8 cellular contexts compared by ENCODE assay signal in genomic region chr15:65870889-65871533, GRCh38.
DNase-seq lines count a peak whose midpoint lies in the region; ATAC-seq and TF ChIP-seq lines count a peak whose summit lies in the region.

No MANE protein-coding gene starts in this region.

- H4K20me1 ChIP-seq in SU-DHL-6 (ENCODE audit: low read depth, low read length), result peaks cover 16% of the 10 kb centered on the region

- peaks cover 7% of the 10 kb centered on the region for H3K4me1 ChIP-seq in neuron (ENCODE audit: insufficient read depth, low read length)

- H3K79me2 ChIP-seq in SU-DHL-6 (ENCODE audit: insufficient read depth, low read length), result peaks cover 65% of the 10 kb centered on the region

- H3K27me3 ChIP-seq in SU-DHL-6 (ENCODE audit: low read length) (no peaks in the 10 kb centered on the region), neuron (ENCODE audit: insufficient read depth, low read length) (no peaks in the 10 kb centered on the region)

- no peak for TF ChIP-seq POLR2A in erythroblast (IDR thresholded peaks at IDR 0.05; ENCODE audit: low read length)

- H3K9me2 ChIP-seq in SU-DHL-6 (replicated peaks; ENCODE audit: insufficient read depth, low read length), result no peaks in the 10 kb centered on the region

- H3K4me2 ChIP-seq in SU-DHL-6 (ENCODE audit: low read depth, low read length, poor library complexity, severe bottlenecking), result peak overlapping the region; percentile 98

- TF ChIP-seq CTCF in SU-DHL-6 (IDR thresholded peaks at IDR 0.05; ENCODE audit: insufficient read depth, low read length, poor library complexity, severe bottlenecking), result no peak

- peak overlapping the region; percentile 77; the same call in 1 of the 2 replicates for H3K27ac ChIP-seq in SU-DHL-6 (ENCODE audit: low read depth, low read length)

- peak overlapping the region; percentile 90 for H3K9ac ChIP-seq in SU-DHL-6 (ENCODE audit: low read length)

- H3K36me3 ChIP-seq in SU-DHL-6 (ENCODE audit: low read length), result no peaks in the 10 kb centered on the region; the same call in 1 of the 2 replicates
- H3K36me3 ChIP-seq in neuron (ENCODE audit: insufficient read depth, low read length), result peaks cover 14% of the 10 kb centered on the region

- H3F3A ChIP-seq in SU-DHL-6 (ENCODE audit: insufficient read depth), result peaks cover 4% of the 10 kb centered on the region; the same call in 1 of the 2 replicates

- DNase-seq in DMS79 (lab: John Stamatoyannopoulos, UW), result peak; percentile 4
- peak; percentile 34 for DNase-seq in HS-27A (ENCODE audit: low read depth)
- DNase-seq in erythroblast (lab: John Stamatoyannopoulos, UW), result peak; percentile 41 to 46
- DNase-seq in HK-2 (ENCODE audit: unreplicated experiment), result no peak
- no peak for DNase-seq in COR-L47 (lab: John Stamatoyannopoulos, UW)

- H3K4me3 ChIP-seq in SU-DHL-6 (ENCODE audit: insufficient read depth, low read length, poor library complexity, severe bottlenecking), result peak overlapping the region; percentile 95
- H3K4me3 ChIP-seq in neuron (ENCODE audit: low read length), result peak overlapping the region; percentile 92

- H2AFZ ChIP-seq in SU-DHL-6 (ENCODE audit: low read depth, low read length, severe bottlenecking) (peak overlapping the region; percentile 84), neuron (ENCODE audit: low read depth, low read length) (no peak overlapping the region)

- ATAC-seq in GM21717 (IDR thresholded peaks at IDR 0.05; ENCODE audit: unreplicated experiment), result no peak

- no peaks in the 10 kb centered on the region for H3K9me3 ChIP-seq in SU-DHL-6 (ENCODE audit: insufficient read depth, low read length)
- H3K9me3 ChIP-seq in neuron (ENCODE audit: low read length), result no peaks in the 10 kb centered on the region

Comparison
In these comparisons a context has a peak if more than half of its experiments do, and no peak if none do; other contexts are left out.
1. DNase-seq: peak in DMS79 (single experiment), HS-27A (single experiment) and erythroblast (2 of 2); none in HK-2 (single experiment) and COR-L47 (single experiment).